In genomic region chr12:116358850-116359761, GRCh38 we compare ENCODE assay signal across 8 cellular contexts.
DNase-seq lines count a peak whose midpoint lies in the region; ATAC-seq, FAIRE-seq and TF ChIP-seq lines count a peak whose summit lies in the region.

No MANE protein-coding gene starts in this region.

- peak overlapping the region; percentile 78 for H3K27ac ChIP-seq in HepG2 (ENCODE audit: extremely low read length, insufficient read depth, low read length)

- H3K9ac ChIP-seq in ES-I3 (ENCODE audit: low read depth, low read length), result peak overlapping the region; percentile 40
- peak overlapping the region; percentile 55; the same call in 1 of the 2 replicates for H3K9ac ChIP-seq in HepG2 (ENCODE audit: insufficient read depth, low read depth, low read length)

- TF ChIP-seq RAD21 in HepG2 (CRISPR knock-in tag; IDR thresholded peaks at IDR 0.05), result no peak

- H3K4me3 ChIP-seq in HepG2 (replicated peaks in 1 of 3; ENCODE audit: insufficient read depth in 1 of 3, low read depth in 2 of 3, low read length in 3 of 3), result peak overlapping the region in 2 of 3 experiments; percentile 34 to 43; a peak in 4 of 6 replicates

- H3K4me1 Mint-ChIP-seq in dendritic cell treated with granulocyte-macrophage colony-stimulating factor and Interleukin-4, amounts not matched to agents 40 ng/mL and 50 ng/mL, for 4 days (ENCODE audit: low read depth), result peaks cover 45% of the 10 kb centered on the region

- DNase-seq in NCI-H2196 treated with DMSO at 0.1 percent for 48 hours (lab: John Stamatoyannopoulos, UW; ENCODE audit: unreplicated experiment) (peak; percentile 80), HepG2 (ENCODE audit: low spot score) (peak; percentile 92), NCI-H345 treated with DMSO at 0.1 percent for 48 hours (lab: John Stamatoyannopoulos, UW; ENCODE audit: unreplicated experiment) (no peak)
- DNase-seq in activated CD4-positive, alpha-beta T cell treated with anti-CD3 and anti-CD28 coated beads, Interleukin-2, amount 50 U/mL, for 1 hour, result peak; percentile 65
- peak; percentile 72 for DNase-seq in stimulated activated CD4-positive, alpha-beta T cell treated with anti-CD3 and anti-CD28 coated beads, Interleukin-1b, Interleukin-23, amount 100 ng/mL, for 48 hours

- no peaks in the 10 kb centered on the region for H3K27me3 ChIP-seq in HepG2 (ENCODE audit: control insufficient read depth in 1 of 2, insufficient read depth in 2 of 2, low read length in 2 of 2)

- H3K4me1 ChIP-seq in ES-I3 (ENCODE audit: insufficient read depth, low read length) (peaks cover 12% of the 10 kb centered on the region), HepG2 (ENCODE audit: insufficient read depth, low read length) (peaks cover 26% of the 10 kb centered on the region)

- in situ Hi-C loops in HepG2 (cut with HindIII; ENCODE audit: extremely low pct_ligation_motif_present, low pct_unique_long_range_greater_than_20kb), result no loop called here

- peaks cover 2% of the 10 kb centered on the region for H3K27me3 Mint-ChIP-seq in dendritic cell treated with granulocyte-macrophage colony-stimulating factor and Interleukin-4, amounts not matched to agents 40 ng/mL and 50 ng/mL, for 4 days

- WGBS in HepG2 (ENCODE audit: low lambda C conversion rate), result 8% methylated on average over 11 of the region's 11 CpGs

- ATAC-seq in HG02884 (IDR thresholded peaks at IDR 0.05; ENCODE audit: unreplicated experiment), result peak; percentile 83
- peak; percentile 98 for ATAC-seq in HepG2

- H3K27ac Mint-ChIP-seq in dendritic cell treated with granulocyte-macrophage colony-stimulating factor and Interleukin-4, amounts not matched to agents 40 ng/mL and 50 ng/mL, for 4 days, result peak overlapping the region; percentile 83

- no peak for TF ChIP-seq POLR2A in HepG2 (IDR thresholded peaks at IDR 0.05; ENCODE audit: insufficient read depth in 1 of 2, low read depth in 2 of 2, low read length in 2 of 2)

- no peaks in the 10 kb centered on the region for H3K36me3 Mint-ChIP-seq in dendritic cell treated with granulocyte-macrophage colony-stimulating factor and Interleukin-4, amounts not matched to agents 40 ng/mL and 50 ng/mL, for 4 days (ENCODE audit: low read depth)

- H3K4me2 ChIP-seq in HepG2 (ENCODE audit: low read depth, low read length), result peak overlapping the region; percentile 61

- intact Hi-C loops in dendritic cell treated with granulocyte-macrophage colony-stimulating factor and Interleukin-4, amounts not matched to agents 40 ng/mL and 50 ng/mL, for 4 days (cut with micrococcal nuclease), result no loop called here
- intact Hi-C loops in HepG2 (cut with micrococcal nuclease; ENCODE audit: unreplicated experiment), result no loop called here

- TF ChIP-seq CTCF in HepG2 (CRISPR knock-in tag; IDR thresholded peaks at IDR 0.05), result no peak

- BruUV-seq in HepG2 (replicated peaks; lab: Mats Ljungman, UMichigan), result no TSS peak

- peak; percentile 97 for FAIRE-seq in HepG2 (lab: Jason Lieb, UNC)

- H3K79me2 ChIP-seq in HepG2 (ENCODE audit: insufficient read depth, low read length), result no peaks in the 10 kb centered on the region

- H3K9me3 Mint-ChIP-seq in dendritic cell treated with granulocyte-macrophage colony-stimulating factor and Interleukin-4, amounts not matched to agents 40 ng/mL and 50 ng/mL, for 4 days, result no peaks in the 10 kb centered on the region

- H3K9me3 ChIP-seq in ES-I3 (ENCODE audit: control insufficient read depth, insufficient read depth, low read length) (no peaks in the 10 kb centered on the region), HepG2 (ENCODE audit: low read length) (no peaks in the 10 kb centered on the region)

- H4K20me1 ChIP-seq in HepG2 (ENCODE audit: insufficient read depth, low read length), result no peaks in the 10 kb centered on the region

- CTCF ChIA-PET in HepG2 (lab: Yijun Ruan, JAX; ENCODE audit: low intra/inter-chr PET ratio, low total read pairs), result no interaction called here

- H3K4me3 Mint-ChIP-seq in dendritic cell treated with granulocyte-macrophage colony-stimulating factor and Interleukin-4, amounts not matched to agents 40 ng/mL and 50 ng/mL, for 4 days, result peak overlapping the region; percentile 50

- POLR2A ChIA-PET in HepG2 (lab: Yijun Ruan, JAX), result no interaction called here

- H2AFZ ChIP-seq in HepG2 (ENCODE audit: low read length), result peak overlapping the region; percentile 71

- no peak; a peak in 1 of 4 replicates for TF ChIP-seq EP300 in HepG2 (IDR thresholded peaks at IDR 0.05; ENCODE audit: low read depth in 2 of 2, low read length in 2 of 2)
- TF ChIP-seq EP300 in HepG2 (CRISPR knock-in tag; IDR thresholded peaks at IDR 0.05; ENCODE audit: borderline replicate concordance), result no peak; the same call in 1 of the 2 replicates

- H3K36me3 ChIP-seq in ES-I3 (ENCODE audit: insufficient read depth, low read length) (no peaks in the 10 kb centered on the region), HepG2 (replicated peaks in 1 of 2; ENCODE audit: control insufficient read depth in 1 of 2, insufficient read depth in 2 of 2, low read length in 2 of 2) (no peaks in the 10 kb centered on the region)

TF ChIP-seq in HepG2, 621 proteins besides CTCF, POLR2A, EP300 and RAD21 (continues in another document):
- peak; percentile 44; the same call in 1 of the 2 replicates for TF ChIP-seq ZNF441 (CRISPR knock-in tag; IDR thresholded peaks at IDR 0.05; ENCODE audit: borderline replicate concordance)
- no peak for TF ChIP-seq TAF1 (CRISPR knock-in tag; IDR thresholded peaks at IDR 0.05)
- TF ChIP-seq NFYB (CRISPR knock-in tag; IDR thresholded peaks at IDR 0.05), result peak; percentile 68
- TF ChIP-seq BRCA1 (CRISPR knock-in tag; IDR thresholded peaks at IDR 0.05), result 0 out of 2 replicates have a peak, but pooled peaks have one; percentile 49
- peak; percentile 50 for TF ChIP-seq UBTF (CRISPR knock-in tag; IDR thresholded peaks at IDR 0.05)
- TF ChIP-seq NCOA2 (CRISPR knock-in tag; IDR thresholded peaks at IDR 0.05), result peak; percentile 71
- peak; percentile 54 for TF ChIP-seq BCL6 (CRISPR knock-in tag; IDR thresholded peaks at IDR 0.05)
- TF ChIP-seq HNF4A (CRISPR knock-in tag; IDR thresholded peaks at IDR 0.05), result peak; percentile 81
- TF ChIP-seq ZKSCAN8 (CRISPR knock-in tag; IDR thresholded peaks at IDR 0.05; ENCODE audit: borderline replicate concordance), result peak; percentile 33; the same call in 1 of the 2 replicates
- peak; percentile 38; the same call in 1 of the 2 replicates for TF ChIP-seq FOXK1 (CRISPR knock-in tag; IDR thresholded peaks at IDR 0.05; ENCODE audit: borderline replicate concordance, low read depth)
- TF ChIP-seq HDAC1 (CRISPR knock-in tag; IDR thresholded peaks at IDR 0.05), result peak; percentile 55; the same call in 1 of the 2 replicates
- peak; percentile 17; the same call in 1 of the 2 replicates for TF ChIP-seq HNF4G (IDR thresholded peaks at IDR 0.05; ENCODE audit: borderline replicate concordance, low read depth, low read length)
- TF ChIP-seq HNF4G (CRISPR knock-in tag; IDR thresholded peaks at IDR 0.05; ENCODE audit: borderline replicate concordance, low read depth), result no peak
- TF ChIP-seq TIGD3 (CRISPR knock-in tag; IDR thresholded peaks at IDR 0.05; ENCODE audit: borderline replicate concordance), result no peak
- TF ChIP-seq HDAC2 (CRISPR knock-in tag; IDR thresholded peaks at IDR 0.05), result peak; percentile 54; the same call in 1 of the 2 replicates
